In the genomic region with DNA sequence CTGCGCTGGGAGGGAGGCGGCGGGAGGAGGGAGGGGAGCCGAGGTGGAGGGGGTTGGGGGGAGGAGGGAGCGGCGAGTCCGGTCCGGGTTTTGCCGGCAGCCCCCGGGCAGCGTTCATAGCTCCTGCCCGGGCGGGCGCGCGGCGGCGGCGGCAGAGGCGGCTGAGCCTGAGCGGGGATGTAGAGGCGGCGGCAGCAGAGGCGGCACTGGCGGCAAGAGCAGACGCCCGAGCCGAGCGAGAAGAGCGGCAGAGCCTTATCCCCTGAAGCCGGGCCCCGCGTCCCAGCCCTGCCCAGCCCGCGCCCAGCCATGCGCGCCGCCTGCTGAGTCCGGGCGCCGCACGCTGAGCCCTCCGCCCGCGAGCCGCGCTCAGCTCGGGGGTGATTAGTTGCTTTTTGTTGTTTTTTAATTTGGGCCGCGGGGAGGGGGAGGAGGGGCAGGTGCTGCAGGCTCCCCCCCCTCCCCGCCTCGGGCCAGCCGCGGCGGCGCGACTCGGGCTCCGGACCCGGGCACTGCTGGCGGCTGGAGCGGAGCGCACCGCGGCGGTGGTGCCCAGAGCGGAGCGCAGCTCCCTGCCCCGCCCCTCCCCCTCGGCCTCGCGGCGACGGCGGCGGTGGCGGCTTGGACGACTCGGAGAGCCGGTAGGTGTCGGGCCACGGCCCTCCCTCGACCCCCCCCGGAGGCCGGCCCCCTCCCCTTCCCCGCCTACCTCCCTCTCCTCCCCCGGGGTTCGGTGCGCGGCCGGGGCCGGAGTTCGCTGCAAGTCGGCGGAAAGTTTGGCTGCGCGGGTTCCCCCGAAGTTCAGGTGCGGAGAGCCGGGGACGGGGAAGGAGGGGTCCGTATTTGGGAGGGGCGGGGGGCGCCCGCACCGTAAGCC, we compare ENCODE assay signal across 1 cellular context.
TF ChIP-seq lines count a peak whose summit lies in the region.

Gene CXXC5, plus strand, starts transcription at position 145 of the 877 bp plus-strand sequence. CDS start 32,175 bp downstream, outside the sequence.

TF ChIP-seq in K562, 482 proteins besides CTCF, POLR2A, EP300 and RAD21 (continued from another document and continues in another):
- TF ChIP-seq ZNF398 (CRISPR knock-in tag; IDR thresholded peaks at IDR 0.05) (no peak), POLR2B (IDR thresholded peaks at IDR 0.05; ENCODE audit: low read depth, partially characterized antibody) (peak; percentile 20), GATAD2B (IDR thresholded peaks at IDR 0.05; ENCODE audit: borderline replicate concordance) (peak; percentile 83), KHSRP (IDR thresholded peaks at IDR 0.05) (no peak), HDAC2 (IDR thresholded peaks at IDR 0.05) (no peak), VEZF1 (CRISPR knock-in tag; IDR thresholded peaks at IDR 0.05) (peak; percentile 93), UBTF (IDR thresholded peaks at IDR 0.05; ENCODE audit: borderline replicate concordance in 1 of 2, low read depth in 2 of 2, low read length in 2 of 2) (peak; percentile 62 to 77; a peak in 2 of 4 replicates), HDAC8 (tag; IDR thresholded peaks at IDR 0.05) (no peak), RAD51 (IDR thresholded peaks at IDR 0.05; ENCODE audit: borderline replicate concordance, low read depth) (no peak), ZFX (CRISPR knock-in tag; IDR thresholded peaks at IDR 0.05) (no peak), SRF (CRISPR knock-in tag; IDR thresholded peaks at IDR 0.05) (no peak), SAP30 (IDR thresholded peaks at IDR 0.05; ENCODE audit: borderline replicate concordance, insufficient read depth, low read depth, low read length, poor library complexity, severe bottlenecking) (peak; percentile 44), TOE1 (IDR thresholded peaks at IDR 0.05; ENCODE audit: borderline replicate concordance) (peak; percentile 65; the same call in 1 of the 2 replicates), TOE1 (CRISPR knock-in tag; IDR thresholded peaks at IDR 0.05; ENCODE audit: borderline replicate concordance, low read depth) (no peak), CTCFL (IDR thresholded peaks at IDR 0.05; ENCODE audit: borderline replicate concordance, insufficient read depth, low read depth, low read length, poor library complexity, severe bottlenecking) (peak; percentile 31), POLR2G (IDR thresholded peaks at IDR 0.05; ENCODE audit: low read depth, low read length) (peak; percentile 84), ZC3H4 (CRISPR knock-in tag; IDR thresholded peaks at IDR 0.05; ENCODE audit: borderline replicate concordance) (no peak), YY1 (IDR thresholded peaks at IDR 0.05; ENCODE audit: borderline replicate concordance in 1 of 3, control insufficient read depth in 1 of 3, extremely low read depth in 1 of 3, insufficient read depth in 3 of 3, insufficient read length in 1 of 3, insufficient replicate concordance in 2 of 3, low read depth in 1 of 3, low read length in 2 of 3) (peak in 2 of 3 experiments; percentile 58 to 62), ERF (CRISPR knock-in tag; IDR thresholded peaks at IDR 0.05) (peak; percentile 87), TAF1 (IDR thresholded peaks at IDR 0.05; ENCODE audit: control insufficient read depth, extremely low read depth, insufficient read depth, low read length, severe bottlenecking) (peak; percentile 74), BCL6 (CRISPR knock-in tag; IDR thresholded peaks at IDR 0.05) (no peak), CCNT2 (IDR thresholded peaks at IDR 0.05; ENCODE audit: borderline replicate concordance, extremely low read depth, insufficient read length, low read depth, low read length) (peak; percentile 70), CTBP1 (IDR thresholded peaks at IDR 0.05; ENCODE audit: borderline replicate concordance) (peak; percentile 97), ZBTB1 (CRISPR knock-in tag; IDR thresholded peaks at IDR 0.05; ENCODE audit: borderline replicate concordance, low read depth) (peak; percentile 0; the same call in 1 of the 2 replicates), MAX (CRISPR knock-in tag; IDR thresholded peaks at IDR 0.05) (0 out of 2 replicates have a peak, but pooled peaks have one; percentile 12), ILF3 (IDR thresholded peaks at IDR 0.05; ENCODE audit: borderline replicate concordance) (0 out of 2 replicates have a peak, but pooled peaks have one; percentile 50), NCOR1 (IDR thresholded peaks at IDR 0.05) (0 out of 2 replicates have a peak, but pooled peaks have one; percentile 28), MBD2 (IDR thresholded peaks at IDR 0.05; ENCODE audit: borderline replicate concordance, low read depth) (peak; percentile 7; the same call in 1 of the 2 replicates), CCAR2 (IDR thresholded peaks at IDR 0.05; ENCODE audit: low read depth, low read length) (no peak), PHF8 (IDR thresholded peaks at IDR 0.05; ENCODE audit: borderline replicate concordance, low read length) (peak; percentile 57; the same call in 1 of the 2 replicates), ESRRA (IDR thresholded peaks at IDR 0.05; ENCODE audit: borderline replicate concordance, low read depth) (0 out of 2 replicates have a peak, but pooled peaks have one; percentile 9), SIN3B (IDR thresholded peaks at IDR 0.05; ENCODE audit: low read depth) (0 out of 2 replicates have a peak, but pooled peaks have one; percentile 48), RNF2 (IDR thresholded peaks at IDR 0.05) (peak; percentile 38; the same call in 1 of the 2 replicates), NEUROD1 (IDR thresholded peaks at IDR 0.05; ENCODE audit: borderline replicate concordance, low read depth, low read length, partially characterized antibody) (peak; percentile 91), MTA3 (IDR thresholded peaks at IDR 0.05; ENCODE audit: borderline replicate concordance) (peak; percentile 65), MAZ (CRISPR knock-in tag; conservative IDR thresholded peaks at IDR 0.05 in 1 of 2, IDR thresholded peaks at IDR 0.05 in 1 of 2) (peak; percentile 78 to 87), SMAD3 (CRISPR knock-in tag; conservative IDR thresholded peaks at IDR 0.05) (no peak), TARDBP (IDR thresholded peaks at IDR 0.05) (0 out of 2 replicates have a peak, but pooled peaks have one; percentile 55), FOXJ2 (tag; IDR thresholded peaks at IDR 0.05) (no peak)
- TF ChIP-seq, protein P1, sequence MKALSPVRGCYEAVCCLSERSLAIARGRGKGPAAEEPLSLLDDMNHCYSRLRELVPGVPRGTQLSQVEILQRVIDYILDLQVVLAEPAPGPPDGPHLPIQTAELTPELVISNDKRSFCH (CRISPR knock-in tag; IDR thresholded peaks at IDR 0.05): no peak
- TF ChIP-seq, protein P1 (tag; IDR thresholded peaks at IDR 0.05): 0 out of 2 replicates have a peak, but pooled peaks have one; percentile 39
- TF ChIP-seq, protein P2, sequence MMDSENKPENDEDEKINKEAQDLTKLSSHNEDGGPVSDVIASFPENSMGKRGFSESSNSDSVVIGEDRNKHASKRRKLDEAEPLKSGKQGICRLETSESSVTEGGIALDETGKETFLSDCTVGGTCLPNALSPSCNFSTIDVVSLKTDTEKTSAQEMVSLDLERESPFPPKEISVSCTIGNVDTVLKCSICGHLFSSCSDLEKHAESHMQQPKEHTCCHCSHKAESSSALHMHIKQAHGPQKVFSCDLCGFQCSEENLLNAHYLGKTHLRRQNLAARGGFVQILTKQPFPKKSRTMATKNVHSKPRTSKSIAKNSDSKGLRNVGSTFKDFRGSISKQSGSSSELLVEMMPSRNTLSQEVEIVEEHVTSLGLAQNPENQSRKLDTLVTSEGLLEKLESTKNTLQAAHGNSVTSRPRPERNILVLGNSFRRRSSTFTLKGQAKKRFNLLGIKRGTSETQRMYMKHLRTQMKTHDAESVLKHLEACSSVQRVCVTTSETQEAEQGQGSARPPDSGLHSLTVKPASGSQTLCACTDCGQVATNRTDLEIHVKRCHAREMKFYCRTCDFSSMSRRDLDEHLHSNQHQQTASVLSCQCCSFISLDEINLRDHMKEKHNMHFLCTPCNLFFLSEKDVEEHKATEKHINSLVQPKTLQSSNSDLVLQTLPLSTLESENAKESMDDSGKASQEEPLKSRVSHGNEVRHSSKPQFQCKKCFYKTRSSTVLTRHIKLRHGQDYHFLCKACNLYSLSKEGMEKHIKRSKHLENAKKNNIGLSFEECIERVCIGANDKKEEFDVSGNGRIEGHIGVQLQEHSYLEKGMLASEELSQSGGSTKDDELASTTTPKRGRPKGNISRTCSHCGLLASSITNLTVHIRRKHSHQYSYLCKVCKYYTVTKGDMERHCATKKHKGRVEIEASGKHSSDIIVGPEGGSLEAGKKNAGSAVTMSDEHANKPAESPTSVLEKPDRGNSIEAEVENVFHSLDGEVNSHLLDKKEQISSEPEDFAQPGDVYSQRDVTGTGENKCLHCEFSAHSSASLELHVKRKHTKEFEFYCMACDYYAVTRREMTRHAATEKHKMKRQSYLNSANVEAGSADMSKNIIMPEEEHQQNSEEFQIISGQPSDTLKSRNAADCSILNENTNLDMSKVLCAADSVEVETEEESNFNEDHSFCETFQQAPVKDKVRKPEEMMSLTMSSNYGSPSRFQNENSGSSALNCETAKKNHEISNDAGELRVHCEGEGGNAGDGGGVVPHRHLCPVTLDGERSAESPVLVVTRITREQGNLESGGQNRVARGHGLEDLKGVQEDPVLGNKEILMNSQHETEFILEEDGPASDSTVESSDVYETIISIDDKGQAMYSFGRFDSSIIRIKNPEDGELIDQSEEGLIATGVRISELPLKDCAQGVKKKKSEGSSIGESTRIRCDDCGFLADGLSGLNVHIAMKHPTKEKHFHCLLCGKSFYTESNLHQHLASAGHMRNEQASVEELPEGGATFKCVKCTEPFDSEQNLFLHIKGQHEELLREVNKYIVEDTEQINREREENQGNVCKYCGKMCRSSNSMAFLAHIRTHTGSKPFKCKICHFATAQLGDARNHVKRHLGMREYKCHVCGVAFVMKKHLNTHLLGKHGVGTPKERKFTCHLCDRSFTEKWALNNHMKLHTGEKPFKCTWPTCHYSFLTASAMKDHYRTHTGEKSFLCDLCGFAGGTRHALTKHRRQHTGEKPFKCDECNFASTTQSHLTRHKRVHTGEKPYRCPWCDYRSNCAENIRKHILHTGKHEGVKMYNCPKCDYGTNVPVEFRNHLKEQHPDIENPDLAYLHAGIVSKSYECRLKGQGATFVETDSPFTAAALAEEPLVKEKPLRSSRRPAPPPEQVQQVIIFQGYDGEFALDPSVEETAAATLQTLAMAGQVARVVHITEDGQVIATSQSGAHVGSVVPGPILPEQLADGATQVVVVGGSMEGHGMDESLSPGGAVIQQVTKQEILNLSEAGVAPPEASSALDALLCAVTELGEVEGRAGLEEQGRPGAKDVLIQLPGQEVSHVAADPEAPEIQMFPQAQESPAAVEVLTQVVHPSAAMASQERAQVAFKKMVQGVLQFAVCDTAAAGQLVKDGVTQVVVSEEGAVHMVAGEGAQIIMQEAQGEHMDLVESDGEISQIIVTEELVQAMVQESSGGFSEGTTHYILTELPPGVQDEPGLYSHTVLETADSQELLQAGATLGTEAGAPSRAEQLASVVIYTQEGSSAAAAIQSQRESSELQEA (IDR thresholded peaks at IDR 0.05; ENCODE audit: low read depth): no peak
